Comparison of ENCODE assay signal across 8 cellular contexts in the genomic region with DNA sequence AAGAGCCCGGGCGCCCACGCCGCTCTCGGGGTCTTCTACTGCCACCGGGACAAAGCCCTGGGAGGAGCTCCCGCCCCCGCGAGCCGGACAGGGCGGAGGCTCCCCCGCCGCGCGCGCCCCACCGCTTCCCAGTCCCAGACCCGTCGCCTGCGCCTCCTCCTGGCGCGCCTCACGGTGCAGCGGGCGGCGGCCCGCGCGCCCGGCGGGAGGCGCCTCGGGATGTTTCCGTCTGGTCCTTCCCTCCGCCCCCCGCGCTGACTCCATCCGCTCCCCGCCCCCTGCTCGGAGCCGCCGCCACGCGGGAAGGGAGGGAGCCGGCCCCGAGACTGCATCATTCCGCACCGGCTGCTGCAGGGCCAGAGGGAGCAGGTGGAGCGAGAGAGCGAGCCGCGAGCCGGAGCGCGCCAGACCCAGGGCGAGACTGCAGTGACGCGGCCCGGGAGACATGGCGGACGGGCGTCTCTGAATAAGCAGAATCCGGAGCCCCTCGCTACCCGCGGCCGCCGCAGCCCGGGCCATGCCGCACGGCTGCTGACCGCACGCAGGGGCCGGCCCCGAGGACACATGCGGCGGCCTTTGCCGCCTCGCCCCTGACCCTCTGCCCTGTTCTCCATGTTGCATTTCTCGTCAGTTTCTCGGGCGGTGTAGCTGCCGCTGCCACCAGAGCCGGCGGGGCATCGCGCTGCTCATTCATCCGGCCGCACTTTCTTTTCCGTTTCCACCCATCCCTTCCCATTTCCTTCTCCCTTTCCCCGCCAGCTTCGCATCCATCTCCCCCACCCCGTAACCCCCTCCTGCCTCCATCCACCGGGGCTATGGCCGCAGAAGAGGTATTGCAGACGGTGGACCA. TPM values are rescaled to one million over a fixed set of nuclear protein-coding genes. Genes with fewer than 3 reads are reported as not detected.
DNase-seq lines count a peak whose midpoint lies in the region; ATAC-seq and TF ChIP-seq lines count a peak whose summit lies in the region.

A gene (plus strand): TSS at position 331 of the 850 bp plus-strand sequence. CDS start 485 bp downstream, at position 816.

- CTCF ChIA-PET in activated CD8-positive, alpha-beta T cell treated with anti-CD3 and anti-CD28 coated beads, Interleukin-2, amount 10 ng/mL, durations not matched to agents 7 days and 5 days (lab: Charles Lee), result interaction anchor here (0.7 to 2.2 kb wide), 12 partner anchors 9 to 648 kb away, joined by 3 to 9 read pairs (median 4); a partner anchor contains a TSS

- H3K27me3 Mint-ChIP-seq in CD14-positive monocyte (ENCODE audit: low read depth in 3 of 3), result peaks cover 2 to 13% (median 9%) of the 10 kb centered on the region in 3 donors
- peaks cover 7% of the 10 kb centered on the region for H3K27me3 Mint-ChIP-seq in activated CD8-positive, alpha-beta T cell treated with anti-CD3 and anti-CD28 coated beads, Interleukin-2, amount 10 ng/mL, durations not matched to agents 7 days and 5 days (ENCODE audit: low read depth)

- H3K9me3 ChIP-seq in lung (ENCODE audit: control insufficient read depth in 2 of 2, insufficient read depth in 1 of 2, low read length in 1 of 2), result no peaks in the 10 kb centered on the region

- peaks cover 3 to 9% of the 10 kb centered on the region in 2 donors for H3K4me1 ChIP-seq in lung (ENCODE audit: control insufficient read depth in 2 of 2, insufficient read depth in 2 of 2, low read length in 2 of 2)

- peak within 1 kb of the TSS; percentile 92 for H3K27ac ChIP-seq in lung (ENCODE audit: low read depth in 1 of 2, low read length in 1 of 2)

- peaks cover 24% of the 10 kb centered on the region for H3K4me1 Mint-ChIP-seq in CD14-positive monocyte
- peaks cover 25% of the 10 kb centered on the region for H3K4me1 Mint-ChIP-seq in activated CD8-positive, alpha-beta T cell treated with anti-CD3 and anti-CD28 coated beads, Interleukin-2, amount 10 ng/mL, durations not matched to agents 7 days and 5 days (ENCODE audit: low read depth)

- H3K36me3 ChIP-seq in lung (ENCODE audit: control insufficient read depth in 2 of 2, insufficient read depth in 2 of 2, low read length in 2 of 2), result no peaks in the 10 kb centered on the region

- H3K27ac Mint-ChIP-seq in CD14-positive monocyte, result peak within 1 kb of the TSS in 5 of 7 donors; percentile 5 to 87 (median 70)
- H3K27ac Mint-ChIP-seq in activated CD8-positive, alpha-beta T cell treated with anti-CD3 and anti-CD28 coated beads, Interleukin-2, amount 10 ng/mL, durations not matched to agents 7 days and 5 days, result peak within 1 kb of the TSS; percentile 92

- DNase-seq in CD14-positive monocyte (ENCODE audit: low spot score) (peak; percentile 62), NCI-H774 (lab: John Stamatoyannopoulos, UW) (peak; percentile 89), ecto neural progenitor cell (ENCODE audit: low spot score) (peak; percentile 95), lung (ENCODE audit: low spot score) (peak; percentile 82)
- peak; percentile 81 for DNase-seq in activated CD8-positive, alpha-beta T cell treated with anti-CD3 and anti-CD28 coated beads, Interleukin-2, amount 10 ng/mL, durations not matched to agents 7 days and 5 days
- peak; percentile 55 to 62 (median 55) for DNase-seq in stimulated activated CD4-positive, alpha-beta T cell treated with anti-CD3 and anti-CD28 coated beads, TNF-alpha, amount 100 ng/mL, for 4 hours (ENCODE audit: low read depth in 3 of 3)

- intact Hi-C loops in CD14-positive monocyte (cut with micrococcal nuclease), result loop anchor here in 1 of 2 donors (5.0 kb wide), 1 partner anchor 454 kb away; no protein-coding TSS in a partner anchor

- 0 to 1% methylated on average over 65 to 96 of the region's 96 CpGs for WGBS in lung, 2 donors

- peak within 1 kb of the TSS; percentile 95 to 97 for H3K4me3 Mint-ChIP-seq in CD14-positive monocyte
- H3K4me3 Mint-ChIP-seq in activated CD8-positive, alpha-beta T cell treated with anti-CD3 and anti-CD28 coated beads, Interleukin-2, amount 10 ng/mL, durations not matched to agents 7 days and 5 days, result peak within 1 kb of the TSS; percentile 79

- POLR2A ChIA-PET in activated CD8-positive, alpha-beta T cell treated with anti-CD3 and anti-CD28 coated beads, Interleukin-2, amount 10 ng/mL, durations not matched to agents 7 days and 5 days (lab: Charles Lee), result interaction anchor here (0.5 to 1.2 kb wide), 6 partner anchors 28 to 596 kb away, joined by 3 to 5 read pairs (median 4); a partner anchor contains a TSS

- ATAC-seq in GM19324 (IDR thresholded peaks at IDR 0.05; ENCODE audit: low FRiP score, unreplicated experiment), result peak; percentile 83
- peak; percentile 82 for ATAC-seq in HG03460 (IDR thresholded peaks at IDR 0.05; ENCODE audit: unreplicated experiment)
- ATAC-seq in activated CD8-positive, alpha-beta T cell treated with anti-CD3 and anti-CD28 coated beads, Interleukin-2, amount 10 ng/mL, durations not matched to agents 7 days and 5 days, result peak; percentile 90
- peak; percentile 95 for ATAC-seq in lung (ENCODE audit: insufficient read depth, low FRiP score)

- peaks cover 0 to under 1% of the 10 kb centered on the region in 2 donors for H3K36me3 Mint-ChIP-seq in CD14-positive monocyte
- H3K36me3 Mint-ChIP-seq in activated CD8-positive, alpha-beta T cell treated with anti-CD3 and anti-CD28 coated beads, Interleukin-2, amount 10 ng/mL, durations not matched to agents 7 days and 5 days (ENCODE audit: low read depth), result no peaks in the 10 kb centered on the region

- no peaks in the 10 kb centered on the region for H3K9me3 Mint-ChIP-seq in CD14-positive monocyte
- H3K9me3 Mint-ChIP-seq in activated CD8-positive, alpha-beta T cell treated with anti-CD3 and anti-CD28 coated beads, Interleukin-2, amount 10 ng/mL, durations not matched to agents 7 days and 5 days (ENCODE audit: insufficient read depth), result no peaks in the 10 kb centered on the region

- peak within 1 kb of the TSS; percentile 92 for H3K4me3 ChIP-seq in lung

- no peak for TF ChIP-seq CTCF in CD14-positive monocyte (IDR thresholded peaks at IDR 0.05)
- no peak for TF ChIP-seq CTCF in lung (IDR thresholded peaks at IDR 0.05; ENCODE audit: control extremely low read depth, extremely low read depth)

- no peaks in the 10 kb centered on the region for H3K27me3 ChIP-seq in lung (ENCODE audit: control insufficient read depth, insufficient read depth)

RNA-seq across cellular contexts. Expression of the gene that starts here (rescaled TPM):
- polyA plus RNA-seq in CD14-positive monocyte (1 to 10 TPM in 1 of 2 donors, under 1 TPM in 1; 0.55 to 1.6 TPM), lung (1 to 10 TPM; 6.1 to 6.8 TPM)
- 10 to 100 TPM; 16.8 to 17.6 TPM for total RNA-seq in activated CD8-positive, alpha-beta T cell treated with anti-CD3 and anti-CD28 coated beads, Interleukin-2, amount 10 ng/mL, durations not matched to agents 7 days and 5 days
- total RNA-seq in lung, result 10 to 100 TPM; 18.9 to 22.9 TPM

Comparison
In these comparisons a context has a peak if more than half of its experiments do, and no peak if none do; other contexts are left out.
1. Peak in every context shown above with its lines: DNase-seq, ATAC-seq, H3K4me3 ChIP-seq and H3K27ac ChIP-seq.